1 cellular context compared by ENCODE assay signal in the genomic region with DNA sequence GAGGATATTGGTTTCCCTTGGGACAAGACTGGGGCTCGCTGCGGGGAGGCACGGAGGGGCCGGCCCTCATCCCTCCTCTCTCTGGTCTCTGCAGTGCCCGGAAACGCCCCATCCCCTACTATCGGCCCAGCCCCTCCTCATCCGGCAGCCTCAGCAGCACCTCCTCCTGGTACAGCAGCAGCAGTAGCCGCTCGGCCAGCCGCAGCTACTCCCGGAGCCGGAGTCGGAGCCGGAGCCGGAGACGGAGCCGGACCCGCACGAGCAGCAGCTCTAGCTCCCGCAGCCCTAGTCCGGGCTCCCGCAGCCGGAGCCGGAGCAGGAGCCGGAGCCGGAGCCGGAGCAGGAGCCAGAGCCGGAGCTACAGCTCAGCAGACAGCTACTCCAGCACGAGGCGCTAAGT.
TF ChIP-seq lines count a peak whose summit lies in the region.

No MANE protein-coding gene starts in this region.

TF ChIP-seq in WTC11, 78 proteins besides CTCF, POLR2A, EP300 and RAD21 (continued from another document and continues in another):
- TF ChIP-seq, protein P1, sequence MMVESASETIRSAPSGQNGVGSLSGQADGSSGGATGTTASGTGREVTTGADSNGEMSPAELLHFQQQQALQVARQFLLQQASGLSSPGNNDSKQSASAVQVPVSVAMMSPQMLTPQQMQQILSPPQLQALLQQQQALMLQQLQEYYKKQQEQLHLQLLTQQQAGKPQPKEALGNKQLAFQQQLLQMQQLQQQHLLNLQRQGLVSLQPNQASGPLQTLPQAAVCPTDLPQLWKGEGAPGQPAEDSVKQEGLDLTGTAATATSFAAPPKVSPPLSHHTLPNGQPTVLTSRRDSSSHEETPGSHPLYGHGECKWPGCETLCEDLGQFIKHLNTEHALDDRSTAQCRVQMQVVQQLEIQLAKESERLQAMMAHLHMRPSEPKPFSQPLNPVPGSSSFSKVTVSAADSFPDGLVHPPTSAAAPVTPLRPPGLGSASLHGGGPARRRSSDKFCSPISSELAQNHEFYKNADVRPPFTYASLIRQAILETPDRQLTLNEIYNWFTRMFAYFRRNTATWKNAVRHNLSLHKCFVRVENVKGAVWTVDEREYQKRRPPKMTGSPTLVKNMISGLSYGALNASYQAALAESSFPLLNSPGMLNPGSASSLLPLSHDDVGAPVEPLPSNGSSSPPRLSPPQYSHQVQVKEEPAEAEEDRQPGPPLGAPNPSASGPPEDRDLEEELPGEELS (CRISPR knock-in tag; IDR thresholded peaks at IDR 0.05): no peak
- TF ChIP-seq CREM (CRISPR knock-in tag; IDR thresholded peaks at IDR 0.05) (no peak), CREB1 (CRISPR knock-in tag; IDR thresholded peaks at IDR 0.05) (no peak), ETV6 (CRISPR knock-in tag; IDR thresholded peaks at IDR 0.05) (no peak), MXD4 (CRISPR knock-in tag; IDR thresholded peaks at IDR 0.05; ENCODE audit: borderline replicate concordance) (no peak), ZNF121 (CRISPR knock-in tag; IDR thresholded peaks at IDR 0.05) (no peak), RORB (CRISPR knock-in tag; IDR thresholded peaks at IDR 0.05) (no peak), KAT7 (CRISPR knock-in tag; IDR thresholded peaks at IDR 0.05; ENCODE audit: borderline replicate concordance) (no peak), NR1H2 (CRISPR knock-in tag; IDR thresholded peaks at IDR 0.05) (no peak), TEAD1 (CRISPR knock-in tag; IDR thresholded peaks at IDR 0.05) (no peak), NFE2L1 (CRISPR knock-in tag; IDR thresholded peaks at IDR 0.05) (no peak), ZNF232 (CRISPR knock-in tag; IDR thresholded peaks at IDR 0.05) (no peak), SMAD3 (CRISPR knock-in tag; IDR thresholded peaks at IDR 0.05; ENCODE audit: borderline replicate concordance) (peak; percentile 65; the same call in 1 of the 2 replicates), HMGA2 (CRISPR knock-in tag; IDR thresholded peaks at IDR 0.05) (no peak), ZNF138 (CRISPR knock-in tag; conservative IDR thresholded peaks at IDR 0.05) (no peak), NR2C2 (CRISPR knock-in tag; IDR thresholded peaks at IDR 0.05) (no peak), FOXP1 (CRISPR knock-in tag; IDR thresholded peaks at IDR 0.05; ENCODE audit: borderline replicate concordance) (no peak; the same call in 1 of the 2 replicates), GRHL2 (CRISPR knock-in tag; IDR thresholded peaks at IDR 0.05; ENCODE audit: insufficient replicate concordance, severe bottlenecking) (no peak), TCF7 (CRISPR knock-in tag; IDR thresholded peaks at IDR 0.05; ENCODE audit: low read depth) (no peak), JAZF1 (CRISPR knock-in tag; IDR thresholded peaks at IDR 0.05) (no peak), NR3C1 (CRISPR knock-in tag; conservative IDR thresholded peaks at IDR 0.05; ENCODE audit: low read depth) (no peak), TEAD4 (CRISPR knock-in tag; IDR thresholded peaks at IDR 0.05) (no peak), ZNF263 (CRISPR knock-in tag; IDR thresholded peaks at IDR 0.05; ENCODE audit: low read depth) (no peak), ZNF671 (CRISPR knock-in tag; IDR thresholded peaks at IDR 0.05) (peak; percentile 28; the same call in 1 of the 2 replicates), GTF2I (CRISPR knock-in tag; conservative IDR thresholded peaks at IDR 0.05) (no peak)
- TF ChIP-seq, protein P2, sequence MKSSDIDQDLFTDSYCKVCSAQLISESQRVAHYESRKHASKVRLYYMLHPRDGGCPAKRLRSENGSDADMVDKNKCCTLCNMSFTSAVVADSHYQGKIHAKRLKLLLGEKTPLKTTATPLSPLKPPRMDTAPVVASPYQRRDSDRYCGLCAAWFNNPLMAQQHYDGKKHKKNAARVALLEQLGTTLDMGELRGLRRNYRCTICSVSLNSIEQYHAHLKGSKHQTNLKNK (CRISPR knock-in tag; IDR thresholded peaks at IDR 0.05): no peak
- TF ChIP-seq, protein P3, sequence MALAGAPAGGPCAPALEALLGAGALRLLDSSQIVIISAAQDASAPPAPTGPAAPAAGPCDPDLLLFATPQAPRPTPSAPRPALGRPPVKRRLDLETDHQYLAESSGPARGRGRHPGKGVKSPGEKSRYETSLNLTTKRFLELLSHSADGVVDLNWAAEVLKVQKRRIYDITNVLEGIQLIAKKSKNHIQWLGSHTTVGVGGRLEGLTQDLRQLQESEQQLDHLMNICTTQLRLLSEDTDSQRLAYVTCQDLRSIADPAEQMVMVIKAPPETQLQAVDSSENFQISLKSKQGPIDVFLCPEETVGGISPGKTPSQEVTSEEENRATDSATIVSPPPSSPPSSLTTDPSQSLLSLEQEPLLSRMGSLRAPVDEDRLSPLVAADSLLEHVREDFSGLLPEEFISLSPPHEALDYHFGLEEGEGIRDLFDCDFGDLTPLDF (CRISPR knock-in tag; IDR thresholded peaks at IDR 0.05): no peak; the same call in 1 of the 2 replicates
- TF ChIP-seq, protein P4, sequence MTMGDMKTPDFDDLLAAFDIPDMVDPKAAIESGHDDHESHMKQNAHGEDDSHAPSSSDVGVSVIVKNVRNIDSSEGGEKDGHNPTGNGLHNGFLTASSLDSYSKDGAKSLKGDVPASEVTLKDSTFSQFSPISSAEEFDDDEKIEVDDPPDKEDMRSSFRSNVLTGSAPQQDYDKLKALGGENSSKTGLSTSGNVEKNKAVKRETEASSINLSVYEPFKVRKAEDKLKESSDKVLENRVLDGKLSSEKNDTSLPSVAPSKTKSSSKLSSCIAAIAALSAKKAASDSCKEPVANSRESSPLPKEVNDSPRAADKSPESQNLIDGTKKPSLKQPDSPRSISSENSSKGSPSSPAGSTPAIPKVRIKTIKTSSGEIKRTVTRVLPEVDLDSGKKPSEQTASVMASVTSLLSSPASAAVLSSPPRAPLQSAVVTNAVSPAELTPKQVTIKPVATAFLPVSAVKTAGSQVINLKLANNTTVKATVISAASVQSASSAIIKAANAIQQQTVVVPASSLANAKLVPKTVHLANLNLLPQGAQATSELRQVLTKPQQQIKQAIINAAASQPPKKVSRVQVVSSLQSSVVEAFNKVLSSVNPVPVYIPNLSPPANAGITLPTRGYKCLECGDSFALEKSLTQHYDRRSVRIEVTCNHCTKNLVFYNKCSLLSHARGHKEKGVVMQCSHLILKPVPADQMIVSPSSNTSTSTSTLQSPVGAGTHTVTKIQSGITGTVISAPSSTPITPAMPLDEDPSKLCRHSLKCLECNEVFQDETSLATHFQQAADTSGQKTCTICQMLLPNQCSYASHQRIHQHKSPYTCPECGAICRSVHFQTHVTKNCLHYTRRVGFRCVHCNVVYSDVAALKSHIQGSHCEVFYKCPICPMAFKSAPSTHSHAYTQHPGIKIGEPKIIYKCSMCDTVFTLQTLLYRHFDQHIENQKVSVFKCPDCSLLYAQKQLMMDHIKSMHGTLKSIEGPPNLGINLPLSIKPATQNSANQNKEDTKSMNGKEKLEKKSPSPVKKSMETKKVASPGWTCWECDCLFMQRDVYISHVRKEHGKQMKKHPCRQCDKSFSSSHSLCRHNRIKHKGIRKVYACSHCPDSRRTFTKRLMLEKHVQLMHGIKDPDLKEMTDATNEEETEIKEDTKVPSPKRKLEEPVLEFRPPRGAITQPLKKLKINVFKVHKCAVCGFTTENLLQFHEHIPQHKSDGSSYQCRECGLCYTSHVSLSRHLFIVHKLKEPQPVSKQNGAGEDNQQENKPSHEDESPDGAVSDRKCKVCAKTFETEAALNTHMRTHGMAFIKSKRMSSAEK (CRISPR knock-in tag; IDR thresholded peaks at IDR 0.05; ENCODE audit: borderline replicate concordance): no peak
- TF ChIP-seq, protein P5, sequence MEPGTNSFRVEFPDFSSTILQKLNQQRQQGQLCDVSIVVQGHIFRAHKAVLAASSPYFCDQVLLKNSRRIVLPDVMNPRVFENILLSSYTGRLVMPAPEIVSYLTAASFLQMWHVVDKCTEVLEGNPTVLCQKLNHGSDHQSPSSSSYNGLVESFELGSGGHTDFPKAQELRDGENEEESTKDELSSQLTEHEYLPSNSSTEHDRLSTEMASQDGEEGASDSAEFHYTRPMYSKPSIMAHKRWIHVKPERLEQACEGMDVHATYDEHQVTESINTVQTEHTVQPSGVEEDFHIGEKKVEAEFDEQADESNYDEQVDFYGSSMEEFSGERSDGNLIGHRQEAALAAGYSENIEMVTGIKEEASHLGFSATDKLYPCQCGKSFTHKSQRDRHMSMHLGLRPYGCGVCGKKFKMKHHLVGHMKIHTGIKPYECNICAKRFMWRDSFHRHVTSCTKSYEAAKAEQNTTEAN (CRISPR knock-in tag; IDR thresholded peaks at IDR 0.05): 0 out of 2 replicates have a peak, but pooled peaks have one; percentile 45
- TF ChIP-seq, protein P6, sequence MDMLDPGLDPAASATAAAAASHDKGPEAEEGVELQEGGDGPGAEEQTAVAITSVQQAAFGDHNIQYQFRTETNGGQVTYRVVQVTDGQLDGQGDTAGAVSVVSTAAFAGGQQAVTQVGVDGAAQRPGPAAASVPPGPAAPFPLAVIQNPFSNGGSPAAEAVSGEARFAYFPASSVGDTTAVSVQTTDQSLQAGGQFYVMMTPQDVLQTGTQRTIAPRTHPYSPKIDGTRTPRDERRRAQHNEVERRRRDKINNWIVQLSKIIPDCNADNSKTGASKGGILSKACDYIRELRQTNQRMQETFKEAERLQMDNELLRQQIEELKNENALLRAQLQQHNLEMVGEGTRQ (CRISPR knock-in tag; IDR thresholded peaks at IDR 0.05): no peak
- TF ChIP-seq, protein P7, sequence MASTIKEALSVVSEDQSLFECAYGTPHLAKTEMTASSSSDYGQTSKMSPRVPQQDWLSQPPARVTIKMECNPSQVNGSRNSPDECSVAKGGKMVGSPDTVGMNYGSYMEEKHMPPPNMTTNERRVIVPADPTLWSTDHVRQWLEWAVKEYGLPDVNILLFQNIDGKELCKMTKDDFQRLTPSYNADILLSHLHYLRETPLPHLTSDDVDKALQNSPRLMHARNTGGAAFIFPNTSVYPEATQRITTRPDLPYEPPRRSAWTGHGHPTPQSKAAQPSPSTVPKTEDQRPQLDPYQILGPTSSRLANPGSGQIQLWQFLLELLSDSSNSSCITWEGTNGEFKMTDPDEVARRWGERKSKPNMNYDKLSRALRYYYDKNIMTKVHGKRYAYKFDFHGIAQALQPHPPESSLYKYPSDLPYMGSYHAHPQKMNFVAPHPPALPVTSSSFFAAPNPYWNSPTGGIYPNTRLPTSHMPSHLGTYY (CRISPR knock-in tag; IDR thresholded peaks at IDR 0.05): 0 out of 2 replicates have a peak, but pooled peaks have one; percentile 81
- TF ChIP-seq, protein P8, sequence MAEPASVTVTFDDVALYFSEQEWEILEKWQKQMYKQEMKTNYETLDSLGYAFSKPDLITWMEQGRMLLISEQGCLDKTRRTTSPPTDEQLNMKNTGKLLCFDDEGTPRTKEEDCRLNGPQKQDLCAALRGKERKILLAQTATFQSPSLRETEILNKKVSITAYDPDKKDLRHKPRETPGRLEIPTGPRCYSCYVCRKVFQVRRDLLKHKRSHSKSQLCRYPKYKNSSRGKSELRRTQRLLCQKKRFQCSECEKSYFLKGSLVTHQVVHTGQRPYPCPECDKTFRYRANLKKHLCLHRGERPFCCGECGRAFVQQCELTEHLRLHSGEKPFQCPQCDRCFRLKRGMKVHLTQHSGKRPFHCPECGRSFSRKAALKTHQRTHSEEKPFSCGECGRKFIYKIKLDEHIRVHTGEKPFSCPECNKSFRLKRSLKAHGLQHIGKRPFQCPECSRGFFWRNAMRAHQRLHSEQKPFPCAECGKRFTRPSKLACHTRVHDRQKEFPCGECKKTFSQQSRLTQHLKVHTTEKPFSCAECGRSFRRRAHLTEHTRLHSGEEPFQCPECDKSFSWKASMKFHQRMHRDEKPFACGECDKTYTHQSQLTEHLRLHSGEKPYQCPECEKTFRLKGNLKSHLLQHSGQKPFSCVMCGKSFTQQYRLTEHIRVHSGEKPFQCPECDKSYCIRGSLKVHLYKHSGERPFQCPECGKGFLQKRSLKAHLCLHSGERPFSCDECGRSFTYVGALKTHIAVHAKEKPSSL (CRISPR knock-in tag; conservative IDR thresholded peaks at IDR 0.05): no peak
- TF ChIP-seq, protein P9, sequence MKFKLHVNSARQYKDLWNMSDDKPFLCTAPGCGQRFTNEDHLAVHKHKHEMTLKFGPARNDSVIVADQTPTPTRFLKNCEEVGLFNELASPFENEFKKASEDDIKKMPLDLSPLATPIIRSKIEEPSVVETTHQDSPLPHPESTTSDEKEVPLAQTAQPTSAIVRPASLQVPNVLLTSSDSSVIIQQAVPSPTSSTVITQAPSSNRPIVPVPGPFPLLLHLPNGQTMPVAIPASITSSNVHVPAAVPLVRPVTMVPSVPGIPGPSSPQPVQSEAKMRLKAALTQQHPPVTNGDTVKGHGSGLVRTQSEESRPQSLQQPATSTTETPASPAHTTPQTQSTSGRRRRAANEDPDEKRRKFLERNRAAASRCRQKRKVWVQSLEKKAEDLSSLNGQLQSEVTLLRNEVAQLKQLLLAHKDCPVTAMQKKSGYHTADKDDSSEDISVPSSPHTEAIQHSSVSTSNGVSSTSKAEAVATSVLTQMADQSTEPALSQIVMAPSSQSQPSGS (CRISPR knock-in tag; IDR thresholded peaks at IDR 0.05; ENCODE audit: borderline replicate concordance, low read depth): no peak
- TF ChIP-seq, protein P10, sequence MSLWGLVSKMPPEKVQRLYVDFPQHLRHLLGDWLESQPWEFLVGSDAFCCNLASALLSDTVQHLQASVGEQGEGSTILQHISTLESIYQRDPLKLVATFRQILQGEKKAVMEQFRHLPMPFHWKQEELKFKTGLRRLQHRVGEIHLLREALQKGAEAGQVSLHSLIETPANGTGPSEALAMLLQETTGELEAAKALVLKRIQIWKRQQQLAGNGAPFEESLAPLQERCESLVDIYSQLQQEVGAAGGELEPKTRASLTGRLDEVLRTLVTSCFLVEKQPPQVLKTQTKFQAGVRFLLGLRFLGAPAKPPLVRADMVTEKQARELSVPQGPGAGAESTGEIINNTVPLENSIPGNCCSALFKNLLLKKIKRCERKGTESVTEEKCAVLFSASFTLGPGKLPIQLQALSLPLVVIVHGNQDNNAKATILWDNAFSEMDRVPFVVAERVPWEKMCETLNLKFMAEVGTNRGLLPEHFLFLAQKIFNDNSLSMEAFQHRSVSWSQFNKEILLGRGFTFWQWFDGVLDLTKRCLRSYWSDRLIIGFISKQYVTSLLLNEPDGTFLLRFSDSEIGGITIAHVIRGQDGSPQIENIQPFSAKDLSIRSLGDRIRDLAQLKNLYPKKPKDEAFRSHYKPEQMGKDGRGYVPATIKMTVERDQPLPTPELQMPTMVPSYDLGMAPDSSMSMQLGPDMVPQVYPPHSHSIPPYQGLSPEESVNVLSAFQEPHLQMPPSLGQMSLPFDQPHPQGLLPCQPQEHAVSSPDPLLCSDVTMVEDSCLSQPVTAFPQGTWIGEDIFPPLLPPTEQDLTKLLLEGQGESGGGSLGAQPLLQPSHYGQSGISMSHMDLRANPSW (CRISPR knock-in tag; conservative IDR thresholded peaks at IDR 0.05; ENCODE audit: low read depth): no peak
